Comparison of ENCODE assay signal across 25 cellular contexts in genomic region chr14:93753647-93754046, GRCh38. TPM values are rescaled to one million over a fixed set of nuclear protein-coding genes. Genes with fewer than 3 reads are reported as not detected.
DNase-seq lines count a peak whose midpoint lies in the region; ATAC-seq and TF ChIP-seq lines count a peak whose summit lies in the region.
"Had no signal": no experiment of that assay in that cellular context is flagged by ENCODE, and none has a peak within 500 bp of the region (broad histone marks: within the 10 kb centered on the region; RNA-seq: fewer than 3 reads in every experiment).

No MANE protein-coding gene starts in this region.

- no peaks in the 10 kb centered on the region for H3K36me3 Mint-ChIP-seq in osteocyte (ENCODE audit: unreplicated experiment)

- ATAC-seq in heart right ventricle (no peak), HG02973 (IDR thresholded peaks at IDR 0.05; ENCODE audit: unreplicated experiment) (no peak)
- ATAC-seq: HCT116, Panc1 had no signal

- no peaks in the 10 kb centered on the region for H3K27me3 Mint-ChIP-seq in osteocyte (ENCODE audit: unreplicated experiment)

- TF ChIP-seq POLR2A in sigmoid colon (IDR thresholded peaks at IDR 0.05) = no peak

- peak overlapping the region; percentile 70 for H3K27ac ChIP-seq in left ventricle myocardium inferior (replicated peaks)
- H3K27ac ChIP-seq in heart right ventricle = peak overlapping the region in 4 of 10 donors; percentile 47 to 63 (median 56)
- peak overlapping the region; percentile 35 to 98 (median 91) for H3K27ac ChIP-seq in dorsolateral prefrontal cortex
- H3K27ac ChIP-seq in sigmoid colon = peak overlapping the region in 3 of 4 donors; percentile 23 to 86 (median 29)
- H3K27ac ChIP-seq: BLaER1 treated with 17β-estradiol and CSF1 and Interleukin-3, amounts not matched to agents 10 nM and 100 nM; RWPE1; SK-N-MC had no signal

- WGBS in heart right ventricle, 2 donors = 93 to 94% methylated on average over 8 of the region's 8 CpGs
- 92% methylated on average over 8 of the region's 8 CpGs for WGBS in sigmoid colon, 2 donors

- DNase-seq in left ventricle myocardium inferior (no peak), heart right ventricle (no peak), dorsolateral prefrontal cortex (no peak), sigmoid colon (no peak), GM20000 (ENCODE audit: low spot score) (no peak), osteocyte (ENCODE audit: extremely low spot score, unreplicated experiment) (no peak)
- DNase-seq: CD4-positive, alpha-beta T cell; NCI-H1092; NCI-H1417 treated with DMSO at 0.1 percent for 48 hours; NCI-H1694 treated with DMSO at 0.1 percent for 48 hours; NCI-H2081; NCI-H2227 treated with DMSO at 0.1 percent for 48 hours; NCI-H510A; NCI-H69; SIG-M5 had no signal

- TF ChIP-seq CTCF in left ventricle myocardium inferior (IDR thresholded peaks at IDR 0.05; ENCODE audit: borderline replicate concordance) = no peak
- TF ChIP-seq CTCF in heart right ventricle (IDR thresholded peaks at IDR 0.05) = no peak
- no peak for TF ChIP-seq CTCF in dorsolateral prefrontal cortex (IDR thresholded peaks at IDR 0.05 in 54 of 56, conservative IDR thresholded peaks at IDR 0.05 in 2 of 56; ENCODE audit: low read depth in 1 of 56, partially characterized antibody in 56 of 56)
- no peak for TF ChIP-seq CTCF in sigmoid colon (IDR thresholded peaks at IDR 0.05)
- no peak for TF ChIP-seq CTCF in GM20000 (IDR thresholded peaks at IDR 0.05; ENCODE audit: extremely low read depth, missing control alignments)
- no peak for TF ChIP-seq CTCF in osteocyte (IDR thresholded peaks at IDR 0.05)

- peaks cover 45% of the 10 kb centered on the region for H3K4me1 ChIP-seq in left ventricle myocardium inferior
- peaks cover 0 to 35% (median 13%) of the 10 kb centered on the region in 9 donors for H3K4me1 ChIP-seq in heart right ventricle
- H3K4me1 ChIP-seq in sigmoid colon = peaks cover 0 to 37% (median 12%) of the 10 kb centered on the region in 4 donors

- no peak overlapping the region for H3K4me3 ChIP-seq in left ventricle myocardium inferior
- H3K4me3 ChIP-seq in heart right ventricle = no peak overlapping the region
- no peak overlapping the region for H3K4me3 ChIP-seq in dorsolateral prefrontal cortex
- no peak overlapping the region for H3K4me3 ChIP-seq in sigmoid colon
- H3K4me3 ChIP-seq: BLaER1 treated with 17β-estradiol and CSF1 and Interleukin-3, amounts not matched to agents 10 nM and 100 nM; SK-N-MC had no signal

- peaks cover 13% of the 10 kb centered on the region for H3K9me3 Mint-ChIP-seq in osteocyte (ENCODE audit: unreplicated experiment)
- H3K9me3 Mint-ChIP-seq: CD4-positive, alpha-beta T cell had no signal

- H3K36me3 ChIP-seq in left ventricle myocardium inferior = no peaks in the 10 kb centered on the region
- H3K36me3 ChIP-seq in heart right ventricle = no peaks in the 10 kb centered on the region
- H3K36me3 ChIP-seq in sigmoid colon = no peaks in the 10 kb centered on the region
- H3K36me3 ChIP-seq: BLaER1 treated with 17β-estradiol and CSF1 and Interleukin-3, amounts not matched to agents 10 nM and 100 nM had no signal

- no peak for TF ChIP-seq EP300 in sigmoid colon (IDR thresholded peaks at IDR 0.05)

- no peaks in the 10 kb centered on the region for H3K4me1 Mint-ChIP-seq in osteocyte (ENCODE audit: unreplicated experiment)

- intact Hi-C loops in left ventricle myocardium inferior (cut with micrococcal nuclease) (no loop called here), heart right ventricle (cut with DNase I) (no loop called here), dorsolateral prefrontal cortex (cut with DNase I) (loop anchor here (1.0 to 2.0 kb wide), 2 partner anchors 35 kb away; partner anchors contain the start of gene PRIMA1 (in 2 of the 2)), sigmoid colon (cut with DNase I) (no loop called here)

- H3K9me3 ChIP-seq in left ventricle myocardium inferior (replicated peaks) = no peaks in the 10 kb centered on the region
- H3K9me3 ChIP-seq in heart right ventricle = no peaks in the 10 kb centered on the region
- H3K9me3 ChIP-seq in sigmoid colon = no peaks in the 10 kb centered on the region

- H3K27me3 ChIP-seq in left ventricle myocardium inferior (ENCODE audit: low read depth) = no peaks in the 10 kb centered on the region
- no peaks in the 10 kb centered on the region for H3K27me3 ChIP-seq in heart right ventricle
- H3K27me3 ChIP-seq in dorsolateral prefrontal cortex = no peaks in the 10 kb centered on the region
- H3K27me3 ChIP-seq in sigmoid colon = no peaks in the 10 kb centered on the region
- H3K27me3 ChIP-seq: BLaER1 treated with 17β-estradiol and CSF1 and Interleukin-3, amounts not matched to agents 10 nM and 100 nM had no signal

- H3K4me3 Mint-ChIP-seq in osteocyte (ENCODE audit: unreplicated experiment) = no peak overlapping the region
- H3K4me3 Mint-ChIP-seq: CD4-positive, alpha-beta T cell had no signal

- no peak overlapping the region for H3K27ac Mint-ChIP-seq in osteocyte (ENCODE audit: unreplicated experiment)
- H3K27ac Mint-ChIP-seq: CD4-positive, alpha-beta T cell had no signal

RNA-seq across cellular contexts. Expression of gene PRIMA1, which starts 34.6 kb away (rescaled TPM):
- total RNA-seq in left ventricle myocardium inferior (7.3 TPM), heart right ventricle (10 to 100 TPM in 1 of 10 donors, 1 to 10 TPM in 9; 1.8 to 12.7 (median 4.1) TPM), dorsolateral prefrontal cortex (10 to 100 TPM in 75 of 120 experiments, 1 to 10 TPM in 45; 1.8 to 88.2 (median 11.1) TPM), sigmoid colon (10 to 100 TPM in 3 of 4 donors, 1 to 10 TPM in 1; 5.3 to 21.9 (median 12.8) TPM), osteocyte (not detected in 2 replicates)
- polyA plus RNA-seq in heart right ventricle (10 to 100 TPM in 1 of 2 donors, 1 to 10 TPM in 1; 2.2 to 16.3 TPM), sigmoid colon (1 to 10 TPM in 2 of 3 donors, under 1 TPM in 1; 0.23 to 7.6 (median 1.8) TPM)
- total RNA-seq: CD4-positive, alpha-beta T cell; G401; HT-29; OCI-LY7 had no signal
- polyA plus RNA-seq: AG04450 had no signal

Comparison
In these comparisons a context has a peak if more than half of its experiments do, and no peak if none do; other contexts are left out.
1. intact Hi-C loops: an anchor here in dorsolateral prefrontal cortex (1.0 to 2.0 kb wide); none called in left ventricle myocardium inferior, heart right ventricle and sigmoid colon.